15 cellular contexts compared by ENCODE assay signal in the genomic region with DNA sequence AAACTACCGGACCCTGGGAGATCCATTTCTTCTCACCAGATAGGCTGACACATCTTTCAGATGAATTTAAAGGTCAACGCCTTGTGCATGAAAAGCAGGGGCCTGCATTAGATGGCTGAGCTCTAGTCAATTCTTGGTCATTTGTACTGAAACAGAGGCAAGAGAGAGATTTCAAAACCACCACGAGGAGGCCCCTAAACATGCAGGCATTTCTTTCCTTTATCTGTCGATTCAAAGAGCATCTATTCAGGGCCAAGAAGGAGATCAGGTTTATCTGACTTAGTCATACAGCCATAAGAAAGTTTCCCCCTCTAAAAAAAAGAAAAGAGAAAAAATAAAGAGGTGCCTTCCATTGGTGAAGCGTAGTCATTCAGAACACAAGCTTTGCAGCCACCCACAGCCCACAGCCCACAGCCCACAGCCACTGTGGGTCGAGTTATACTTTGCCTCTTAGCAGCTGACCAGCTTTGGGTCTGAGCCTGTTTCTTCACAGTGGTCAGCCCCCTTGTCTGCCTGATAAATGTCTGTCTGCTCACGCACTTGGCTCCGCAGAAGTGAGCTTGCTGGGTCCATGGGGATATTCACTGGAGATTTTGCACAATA.
DNase-seq lines count a peak whose midpoint lies in the region; ATAC-seq and TF ChIP-seq lines count a peak whose summit lies in the region.
"Had no signal": no experiment of that assay in that cellular context is flagged by ENCODE, and none has a peak within 500 bp of the region (broad histone marks: within the 10 kb centered on the region; RNA-seq: fewer than 3 reads in every experiment).

No MANE protein-coding gene starts in this region.

- H3K4me1 Mint-ChIP-seq in glutamatergic neuron (ENCODE audit: low read depth, unreplicated experiment): peaks cover 56% of the 10 kb centered on the region
- H3K4me1 Mint-ChIP-seq in neural crest cell: peaks cover 6% of the 10 kb centered on the region

- TF ChIP-seq POLR2A in testis (IDR thresholded peaks at IDR 0.05): no peak

- H3K27me3 ChIP-seq in cardiac muscle cell: no peaks in the 10 kb centered on the region
- no peaks in the 10 kb centered on the region for H3K27me3 ChIP-seq in right atrium auricular region
- H3K27me3 ChIP-seq in testis: no peaks in the 10 kb centered on the region
- H3K27me3 ChIP-seq: BLaER1 had no signal

- H3K4me3 Mint-ChIP-seq in glutamatergic neuron (ENCODE audit: unreplicated experiment): peak overlapping the region; percentile 44
- no peak overlapping the region for H3K4me3 Mint-ChIP-seq in neural crest cell
- H3K4me3 Mint-ChIP-seq: CD8-positive, alpha-beta T cell had no signal

- H3K4me3 ChIP-seq in cardiac muscle cell (no peak overlapping the region), right atrium auricular region (no peak overlapping the region), testis (no peak overlapping the region)
- H3K4me3 ChIP-seq: BLaER1, PC-9 had no signal

- TF ChIP-seq CTCF in cardiac muscle cell (IDR thresholded peaks at IDR 0.05; ENCODE audit: low read depth, low read length) (peak; percentile 17), right atrium auricular region (IDR thresholded peaks at IDR 0.05) (no peak), glutamatergic neuron (IDR thresholded peaks at IDR 0.05; ENCODE audit: partially characterized antibody, unreplicated experiment) (no peak), neural crest cell (conservative IDR thresholded peaks at IDR 0.05) (no peak), testis (IDR thresholded peaks at IDR 0.05) (no peak)

- H3K4me1 ChIP-seq in cardiac muscle cell (ENCODE audit: low read depth) (peaks cover 6% of the 10 kb centered on the region), right atrium auricular region (peaks cover 0 to 7% of the 10 kb centered on the region in 2 donors), testis (no peaks in the 10 kb centered on the region)
- H3K4me1 ChIP-seq: BLaER1 had no signal

- intact Hi-C loops in testis (cut with DNase I; ENCODE audit: low total_unique reads): no loop called here

- H3K27ac Mint-ChIP-seq in glutamatergic neuron (ENCODE audit: unreplicated experiment) (peak overlapping the region; percentile 97), neural crest cell (ENCODE audit: unreplicated experiment) (peak overlapping the region; percentile 15)
- H3K27ac Mint-ChIP-seq: CD8-positive, alpha-beta T cell had no signal

- H3K27ac ChIP-seq in cardiac muscle cell: no peak overlapping the region
- no peak overlapping the region for H3K27ac ChIP-seq in right atrium auricular region
- H3K27ac ChIP-seq in testis: no peak overlapping the region
- H3K27ac ChIP-seq: BLaER1, PC-9 had no signal

- peaks cover 4% of the 10 kb centered on the region for H3K27me3 Mint-ChIP-seq in glutamatergic neuron (ENCODE audit: unreplicated experiment)
- no peaks in the 10 kb centered on the region for H3K27me3 Mint-ChIP-seq in neural crest cell (ENCODE audit: low read depth)

- H3K36me3 Mint-ChIP-seq in glutamatergic neuron (ENCODE audit: unreplicated experiment) (peaks cover 4% of the 10 kb centered on the region), neural crest cell (ENCODE audit: low read depth) (no peaks in the 10 kb centered on the region)
- H3K36me3 Mint-ChIP-seq: CD8-positive, alpha-beta T cell had no signal

- H3K9me3 Mint-ChIP-seq in glutamatergic neuron (ENCODE audit: unreplicated experiment) (peaks cover 20% of the 10 kb centered on the region), neural crest cell (no peaks in the 10 kb centered on the region)
- H3K9me3 Mint-ChIP-seq: CD8-positive, alpha-beta T cell had no signal

- H3K36me3 ChIP-seq in cardiac muscle cell (no peaks in the 10 kb centered on the region), right atrium auricular region (no peaks in the 10 kb centered on the region), testis (ENCODE audit: low read depth, missing control alignments) (no peaks in the 10 kb centered on the region)
- H3K36me3 ChIP-seq: BLaER1 had no signal

- peak in 1 of 2 donors; percentile 40 for DNase-seq in cardiac muscle cell (ENCODE audit: low read depth in 1 of 2, low spot score in 1 of 2)
- no peak for DNase-seq in right atrium auricular region (ENCODE audit: low spot score)
- DNase-seq in glutamatergic neuron: peak; percentile 15
- DNase-seq in neural crest cell (ENCODE audit: low read depth, low spot score): no peak
- DNase-seq in testis: no peak
- DNase-seq in pons (ENCODE audit: low spot score): no peak
- DNase-seq: 8988T; CD8-positive, alpha-beta T cell; DMS79; HCEC 1CT; NCI-H187 treated with DMSO at 0.1 percent for 48 hours; PC-9 had no signal

- H3K9me3 ChIP-seq in cardiac muscle cell (ENCODE audit: low read depth): no peaks in the 10 kb centered on the region
- H3K9me3 ChIP-seq in right atrium auricular region: no peaks in the 10 kb centered on the region
- H3K9me3 ChIP-seq in testis: no peaks in the 10 kb centered on the region
- H3K9me3 ChIP-seq: BLaER1 had no signal

- WGBS in testis, 2 donors: 77 to 82% methylated on average over 8 of the region's 8 CpGs

- ATAC-seq in HG03565 (IDR thresholded peaks at IDR 0.05; ENCODE audit: unreplicated experiment) (no peak), GM18519 (IDR thresholded peaks at IDR 0.05; ENCODE audit: low FRiP score, unreplicated experiment) (no peak)
- ATAC-seq: CD8-positive, alpha-beta T cell had no signal
